Comparison of ENCODE assay signal across 13 cellular contexts in the genomic region with DNA sequence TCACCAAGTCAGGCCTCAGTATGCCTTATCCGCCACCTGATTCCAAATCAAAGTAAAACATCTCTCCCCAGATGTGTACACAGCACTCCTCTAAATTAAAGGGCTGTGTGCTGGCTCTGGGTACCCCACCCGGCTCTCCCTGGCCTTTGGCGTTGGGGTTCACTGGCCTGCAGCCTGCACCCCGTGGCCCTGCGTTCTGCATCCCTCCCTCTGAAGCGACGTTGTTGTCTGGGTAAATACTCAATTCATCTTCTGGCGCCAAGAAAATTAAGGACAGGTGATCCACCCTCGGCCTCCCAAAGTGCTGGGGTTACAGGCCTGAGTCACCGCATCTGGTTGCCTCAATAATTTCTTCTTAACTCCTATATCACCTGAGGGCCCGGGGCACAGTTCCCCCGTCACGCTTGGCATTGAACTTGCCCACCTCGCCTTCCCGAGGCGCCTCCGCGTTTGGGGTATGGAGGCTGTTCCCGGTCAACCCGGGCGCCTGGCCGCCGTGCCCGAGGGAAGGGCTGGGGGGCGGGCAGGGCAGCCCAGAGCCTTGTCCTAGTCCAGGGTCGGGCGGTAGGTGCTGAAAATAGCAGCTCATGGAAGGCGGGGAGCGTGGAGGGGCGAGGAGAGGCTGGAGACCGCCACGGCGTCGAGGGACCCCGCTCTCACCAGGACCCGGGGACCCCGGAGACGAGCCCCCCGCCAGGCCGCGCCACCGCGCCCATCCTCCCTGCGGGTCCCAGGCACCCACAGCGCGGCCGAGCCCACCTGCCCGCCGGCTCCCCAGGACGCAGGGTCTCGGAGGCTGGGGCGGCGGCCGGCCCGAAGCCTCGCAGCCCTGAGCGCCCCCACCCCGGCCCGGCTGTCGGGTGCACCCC. TPM values are rescaled to one million over a fixed set of nuclear protein-coding genes. Genes with fewer than 3 reads are reported as not detected.
DNase-seq lines count a peak whose midpoint lies in the region; ATAC-seq and TF ChIP-seq lines count a peak whose summit lies in the region.
"Had no signal": no experiment of that assay in that cellular context is flagged by ENCODE, and none has a peak within 500 bp of the region (broad histone marks: within the 10 kb centered on the region; RNA-seq: fewer than 3 reads in every experiment).

No MANE protein-coding gene starts in this region.

- DNase-seq in ascending aorta (ENCODE audit: low spot score in 2 of 2) (no peak), prostate gland (ENCODE audit: low spot score) (no peak), NCI-H2081 treated with DMSO at 0.1 percent for 48 hours (lab: John Stamatoyannopoulos, UW) (no peak), amygdala (lab: John Stamatoyannopoulos, UW) (no peak)
- no peak for DNase-seq in activated naive CD4-positive, alpha-beta T cell treated with Interleukin-2 at 50 U/mL for 16 hours
- DNase-seq: activated CD4-positive, alpha-beta T cell treated with anti-CD3 and anti-CD28 coated beads for 4 hours; C1 segment of cervical spinal cord; NCI-H226; SJCRH30; stimulated activated naive B cell treated with anti-CD40 and anti-IgM and Interleukin-4, amounts not matched to agents 10 μg/mL and 1 μg/mL and 100 μg/mL, for 72 hours had no signal

- ATAC-seq in HG03342 (IDR thresholded peaks at IDR 0.05; ENCODE audit: unreplicated experiment): no peak

- no peak for TF ChIP-seq POLR2A in prostate gland (IDR thresholded peaks at IDR 0.05)

- H3K4me2 ChIP-seq in BLaER1: no peak overlapping the region

- peaks cover 6% of the 10 kb centered on the region; the same call in 1 of the 2 replicates for H3K4me1 ChIP-seq in BLaER1
- H3K4me1 ChIP-seq in ascending aorta: no peaks in the 10 kb centered on the region
- no peaks in the 10 kb centered on the region for H3K4me1 ChIP-seq in prostate gland (replicated peaks)
- H3K4me1 ChIP-seq: SJCRH30 had no signal

- H3K9ac ChIP-seq in BLaER1: no peak overlapping the region

- peaks cover 51% of the 10 kb centered on the region for H3K9me3 ChIP-seq in BLaER1
- no peaks in the 10 kb centered on the region for H3K9me3 ChIP-seq in ascending aorta
- H3K9me3 ChIP-seq in iPS-18c (ENCODE audit: control insufficient read depth, insufficient read depth, low read length): peaks cover 3% of the 10 kb centered on the region
- H3K9me3 ChIP-seq in prostate gland: no peaks in the 10 kb centered on the region
- H3K9me3 ChIP-seq: SJCRH30 had no signal

- peaks cover 48% of the 10 kb centered on the region for H3K27me3 ChIP-seq in BLaER1
- H3K27me3 ChIP-seq in ascending aorta: peaks cover 8% of the 10 kb centered on the region
- no peaks in the 10 kb centered on the region for H3K27me3 ChIP-seq in prostate gland (replicated peaks; ENCODE audit: insufficient read depth)

- H3K36me3 ChIP-seq in BLaER1: no peaks in the 10 kb centered on the region
- no peaks in the 10 kb centered on the region for H3K36me3 ChIP-seq in ascending aorta
- H3K36me3 ChIP-seq in prostate gland: no peaks in the 10 kb centered on the region
- H3K36me3 ChIP-seq: SJCRH30 had no signal

- whole genome bisulfite sequencing in prostate gland: 21% methylated on average over 40 of the region's 60 CpGs

- peak overlapping the region; percentile 42; the same call in 1 of the 2 replicates for H3K4me3 ChIP-seq in BLaER1
- peak overlapping the region; percentile 47 to 51 for H3K4me3 ChIP-seq in ascending aorta
- peak overlapping the region; percentile 59; the same call in 1 of the 2 replicates for H3K4me3 ChIP-seq in iPS-18c (ENCODE audit: insufficient read depth, low read depth, low read length)
- H3K4me3 ChIP-seq in prostate gland: peak overlapping the region; percentile 29 to 60
- H3K4me3 ChIP-seq: SJCRH30 had no signal

- intact Hi-C loops in ascending aorta (cut with DNase I) (no loop called here), prostate gland (cut with DNase I) (no loop called here)

- H3K27ac ChIP-seq in BLaER1 (no peak overlapping the region), ascending aorta (no peak overlapping the region), prostate gland (peak overlapping the region; percentile 46 to 89)
- H3K27ac ChIP-seq: SJCRH30 had no signal

- TF ChIP-seq CTCF in ascending aorta (IDR thresholded peaks at IDR 0.05) (no peak), prostate gland (IDR thresholded peaks at IDR 0.05) (no peak)

- no peaks in the 10 kb centered on the region for H4K20me1 ChIP-seq in BLaER1

RNA-seq across cellular contexts. Expression of a gene that starts 0.5 kb away (rescaled TPM):
- total RNA-seq in ascending aorta (4.8 TPM), prostate gland (10 to 100 TPM in 1 of 2 donors, 1 to 10 TPM in 1; 3.5 to 14.8 TPM)
- total RNA-seq: SJCRH30 had no signal

Comparison
In these comparisons a context has a peak if more than half of its experiments do, and no peak if none do; other contexts are left out.
1. H3K27ac ChIP-seq: peak in prostate gland (2 of 2); none in BLaER1 (single experiment) and ascending aorta (0 of 2).
2. Peak in every context shown above with its lines, with median percentiles within 50 percentile points of each other: H3K4me3 ChIP-seq.